ENCODE assay signal across 20 cellular contexts in the genomic region with DNA sequence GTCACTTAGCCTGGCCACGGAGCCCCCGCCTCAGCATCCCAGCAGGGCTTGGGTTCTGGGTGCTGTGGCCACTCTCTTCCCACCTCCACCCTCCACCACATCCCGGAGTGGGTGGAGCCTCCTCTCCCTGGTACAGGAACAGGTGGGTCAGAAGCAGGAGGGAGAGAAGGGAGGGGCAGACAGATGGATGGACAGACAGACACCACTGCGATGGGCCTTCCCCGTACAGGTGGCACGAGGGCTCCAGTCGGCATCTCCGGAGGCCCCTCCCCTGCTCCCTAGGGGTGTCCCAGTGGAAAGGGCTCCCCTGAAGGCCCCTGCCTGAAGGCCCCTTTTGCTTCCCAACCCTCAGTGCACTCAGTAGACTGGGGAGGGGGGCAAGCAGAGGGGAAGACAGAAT.
"Had no signal": no experiment of that assay in that cellular context is flagged by ENCODE, and none has a peak within 500 bp of the region (broad histone marks: within the 10 kb centered on the region; RNA-seq: fewer than 3 reads in every experiment).

No MANE protein-coding gene starts in this region.

- H3K27ac Mint-ChIP-seq: activated naive CD4-positive, alpha-beta T cell treated with anti-CD3 and anti-CD28 coated beads for 36 hours; nephron; stimulated activated effector memory CD8-positive, alpha-beta T cell treated with anti-CD3 and anti-CD28 coated beads, Interleukin-12 subunit alpha, Interleukin-12 subunit beta, amount 100 ng/mL, for 72 hours had no signal

- H3K4me2 ChIP-seq: smooth muscle cell had no signal

- H3K27ac ChIP-seq: dorsolateral prefrontal cortex, epithelial cell of prostate, stomach had no signal

- H3K4me3 ChIP-seq: dorsolateral prefrontal cortex, lung, smooth muscle cell, stomach had no signal

- H3K9me3 Mint-ChIP-seq: activated naive CD4-positive, alpha-beta T cell treated with anti-CD3 and anti-CD28 coated beads for 36 hours; activated T-cell treated with anti-CD3 and anti-CD28 coated beads, Interleukin-2, amount 50 U/mL, for 4 hours; nephron; stimulated activated effector memory CD8-positive, alpha-beta T cell treated with anti-CD3 and anti-CD28 coated beads, Interleukin-12 subunit alpha, Interleukin-12 subunit beta, amount 100 ng/mL, for 72 hours had no signal

- H3K4me3 Mint-ChIP-seq: activated naive CD4-positive, alpha-beta T cell treated with anti-CD3 and anti-CD28 coated beads for 36 hours; activated T-cell treated with anti-CD3 and anti-CD28 coated beads, Interleukin-2, amount 50 U/mL, for 4 hours; brain; nephron; stimulated activated effector memory CD8-positive, alpha-beta T cell treated with anti-CD3 and anti-CD28 coated beads, Interleukin-12 subunit alpha, Interleukin-12 subunit beta, amount 100 ng/mL, for 72 hours had no signal

- H3K9me3 ChIP-seq: stomach had no signal

- ATAC-seq: activated T-cell treated with anti-CD3 and anti-CD28 coated beads, Interleukin-2, amount 50 U/mL, for 4 hours; sciatic nerve; stimulated activated effector memory CD8-positive, alpha-beta T cell treated with anti-CD3 and anti-CD28 coated beads, Interleukin-12 subunit alpha, Interleukin-12 subunit beta, amount 100 ng/mL, for 72 hours had no signal

- H3K36me3 ChIP-seq: stomach had no signal

- H3K36me3 Mint-ChIP-seq: brain; stimulated activated effector memory CD8-positive, alpha-beta T cell treated with anti-CD3 and anti-CD28 coated beads, Interleukin-12 subunit alpha, Interleukin-12 subunit beta, amount 100 ng/mL, for 72 hours had no signal

- DNase-seq: activated CD4-positive, alpha-beta T cell treated with anti-CD3 and anti-CD28 coated beads, Interleukin-2, amount 50 U/mL, for 1 hour; activated CD4-positive, CD25-positive, alpha-beta regulatory T cell treated with anti-CD3 and anti-CD28 coated beads, Interleukin-2, amount 50 U/mL, for 72 hours; activated CD8-positive, alpha-beta memory T cell treated with anti-CD3 and anti-CD28 coated beads, Interleukin-2, amount 50 U/mL, for 4 hours; activated naive CD4-positive, alpha-beta T cell treated with anti-CD3 and anti-CD28 coated beads for 36 hours; activated T-cell treated with anti-CD3 and anti-CD28 coated beads, Interleukin-2, amount 50 U/mL, for 4 hours; dorsolateral prefrontal cortex; foreskin melanocyte; glutamatergic neuron; hippocampal formation; nucleus accumbens; stimulated activated CD4-positive, alpha-beta T cell treated with anti-CD3 and anti-CD28 coated beads, Interleukin-4, amount 100 ng/mL, for 24 hours; stomach; trophoblast cell had no signal

- H3K4me1 ChIP-seq: stomach had no signal
